12 cellular contexts compared by ENCODE assay signal in genomic region chr16:88638323-88639230, GRCh38. TPM values are rescaled to one million over a fixed set of nuclear protein-coding genes. Genes with fewer than 3 reads are reported as not detected.
DNase-seq lines count a peak whose midpoint lies in the region; ATAC-seq, FAIRE-seq and TF ChIP-seq lines count a peak whose summit lies in the region.
"Had no signal": no experiment of that assay in that cellular context is flagged by ENCODE, and none has a peak within 500 bp of the region (broad histone marks: within the 10 kb centered on the region; RNA-seq: fewer than 3 reads in every experiment).

A gene with protein sequence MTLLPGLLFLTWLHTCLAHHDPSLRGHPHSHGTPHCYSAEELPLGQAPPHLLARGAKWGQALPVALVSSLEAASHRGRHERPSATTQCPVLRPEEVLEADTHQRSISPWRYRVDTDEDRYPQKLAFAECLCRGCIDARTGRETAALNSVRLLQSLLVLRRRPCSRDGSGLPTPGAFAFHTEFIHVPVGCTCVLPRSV (plus strand): TSS chr16:88638572. CDS start chr16:88638642, 70 bp downstream.

- no peak within 1 kb of the TSS for H3K9ac ChIP-seq in astrocyte (ENCODE audit: low read length)

- peaks cover 25% of the 10 kb centered on the region for H3K27me3 Mint-ChIP-seq in activated T-cell treated with anti-CD3 and anti-CD28 coated beads, Interleukin-2, amount 50 U/mL, for 72 hours (ENCODE audit: low read depth)
- H3K27me3 Mint-ChIP-seq in astrocyte (ENCODE audit: low read depth, unreplicated experiment), result peaks cover 15% of the 10 kb centered on the region

- no peaks in the 10 kb centered on the region for H3K79me2 ChIP-seq in astrocyte (ENCODE audit: insufficient read depth, low read length)

- H3K27ac ChIP-seq in astrocyte (ENCODE audit: low read depth, low read length) (no peak within 1 kb of the TSS), small intestine (ENCODE audit: low read depth in 1 of 2, low read length in 1 of 2) (no peak within 1 kb of the TSS)

- H3K4me1 ChIP-seq in astrocyte (ENCODE audit: insufficient read depth, low read length) (peaks cover 14% of the 10 kb centered on the region), small intestine (ENCODE audit: control insufficient read depth in 2 of 2, insufficient read depth in 1 of 2, low read depth in 1 of 2, low read length in 1 of 2) (peaks cover 0 to 4% of the 10 kb centered on the region in 2 donors)

- no peak for ATAC-seq in activated T-cell treated with anti-CD3 and anti-CD28 coated beads, Interleukin-2, amount 50 U/mL, for 72 hours (replicated peaks in 1 of 2)
- no peak for ATAC-seq in GM19324 (IDR thresholded peaks at IDR 0.05; ENCODE audit: low FRiP score, unreplicated experiment)

- peaks cover 2 to 4% of the 10 kb centered on the region in 2 donors for H3K36me3 Mint-ChIP-seq in activated T-cell treated with anti-CD3 and anti-CD28 coated beads, Interleukin-2, amount 50 U/mL, for 72 hours (ENCODE audit: insufficient read depth in 2 of 2)
- peaks cover 9% of the 10 kb centered on the region for H3K36me3 Mint-ChIP-seq in astrocyte (ENCODE audit: low read depth, unreplicated experiment)

- H3K27ac Mint-ChIP-seq in activated T-cell treated with anti-CD3 and anti-CD28 coated beads, Interleukin-2, amount 50 U/mL, for 72 hours, result peak within 1 kb of the TSS; percentile 10
- peak within 1 kb of the TSS; percentile 38 for H3K27ac Mint-ChIP-seq in astrocyte (ENCODE audit: unreplicated experiment)

- peaks cover 42% of the 10 kb centered on the region for H3K4me1 Mint-ChIP-seq in activated T-cell treated with anti-CD3 and anti-CD28 coated beads, Interleukin-2, amount 50 U/mL, for 72 hours (ENCODE audit: low read depth)
- H3K4me1 Mint-ChIP-seq in astrocyte (ENCODE audit: low read depth, unreplicated experiment), result peaks cover 4% of the 10 kb centered on the region

- no peak within 1 kb of the TSS for H3K4me2 ChIP-seq in astrocyte (ENCODE audit: low read length)

- no peak for FAIRE-seq in astrocyte (lab: Jason Lieb, UNC)
- no peak for FAIRE-seq in small intestine (lab: Jason Lieb, UNC)
- FAIRE-seq: GM12892 had no signal

- H4K20me1 ChIP-seq in astrocyte (ENCODE audit: insufficient read depth, low read length), result peaks cover 8% of the 10 kb centered on the region

- H3K4me3 ChIP-seq in astrocyte (ENCODE audit: insufficient read depth, low read depth, low read length) (no peak within 1 kb of the TSS), small intestine (ENCODE audit: low read depth in 1 of 2, low read length in 2 of 2) (no peak within 1 kb of the TSS)

- 15 to 35% (median 19%) methylated on average over 26 to 27 of the region's 27 CpGs for WGBS in small intestine, 3 donors

- DNase-seq in activated T-cell treated with anti-CD3 and anti-CD28 coated beads, Interleukin-2, amount 50 U/mL, for 72 hours, result no peak
- DNase-seq in activated T-cell treated with anti-CD3 and anti-CD28 coated beads, Interleukin-2, amount 50 U/mL, for 1 hour, result no peak
- DNase-seq in NCI-H2107 treated with DMSO at 0.1 percent for 48 hours (lab: John Stamatoyannopoulos, UW; ENCODE audit: unreplicated experiment) (peak; percentile 65), astrocyte (ENCODE audit: low read depth) (no peak), small intestine (peak; percentile 71), EL (no peak)
- no peak for DNase-seq in activated CD4-positive, alpha-beta T cell treated with anti-CD3 and anti-CD28 coated beads, Interleukin-2, amount 50 U/mL, for 4 hours
- DNase-seq: KBM-7 had no signal

- H3K36me3 ChIP-seq in astrocyte (ENCODE audit: insufficient read depth, low read length), result no peaks in the 10 kb centered on the region
- no peaks in the 10 kb centered on the region for H3K36me3 ChIP-seq in small intestine (ENCODE audit: control insufficient read depth in 2 of 2, insufficient read depth in 2 of 2, low read length in 2 of 2)

- TF ChIP-seq CTCF in astrocyte (IDR thresholded peaks at IDR 0.05; ENCODE audit: insufficient read depth, low read depth, low read length), result no peak

- H3K9me3 Mint-ChIP-seq in activated T-cell treated with anti-CD3 and anti-CD28 coated beads, Interleukin-2, amount 50 U/mL, for 72 hours, result no peaks in the 10 kb centered on the region
- H3K9me3 Mint-ChIP-seq in astrocyte (ENCODE audit: unreplicated experiment), result no peaks in the 10 kb centered on the region

- H3K27me3 ChIP-seq in astrocyte (ENCODE audit: insufficient read depth, low read length) (peaks cover 20% of the 10 kb centered on the region), small intestine (ENCODE audit: control insufficient read depth in 2 of 2, insufficient read depth in 2 of 2, low read length in 2 of 2) (peaks cover 0 to 13% of the 10 kb centered on the region in 2 donors)

- H3K9me3 ChIP-seq in astrocyte (ENCODE audit: insufficient read depth, low read depth, low read length), result no peaks in the 10 kb centered on the region
- H3K9me3 ChIP-seq in small intestine (ENCODE audit: control insufficient read depth, low read depth), result no peaks in the 10 kb centered on the region

- H2AFZ ChIP-seq in astrocyte (ENCODE audit: low read depth, low read length), result no peak within 1 kb of the TSS

- peak within 1 kb of the TSS; percentile 2 to 24 for H3K4me3 Mint-ChIP-seq in activated T-cell treated with anti-CD3 and anti-CD28 coated beads, Interleukin-2, amount 50 U/mL, for 72 hours
- no peak within 1 kb of the TSS for H3K4me3 Mint-ChIP-seq in astrocyte (ENCODE audit: unreplicated experiment)

RNA-seq across cellular contexts. Expression of the gene that starts here (rescaled TPM):
- under 1 TPM in 1 of 2 donors, not detected in 1; 0.41 TPM for total RNA-seq in activated T-cell treated with anti-CD3 and anti-CD28 coated beads, Interleukin-2, amount 50 U/mL, for 72 hours
- total RNA-seq in astrocyte, result 0.36 TPM in 1 of 2 replicates, not detected in the other
- polyA plus RNA-seq in small intestine, result under 1 TPM in 1 of 3 donors, not detected in 2; 0.19 TPM
- total RNA-seq: activated CD8-positive, alpha-beta memory T cell treated with anti-CD3 and anti-CD28 coated beads for 36 hours; left lobe of liver had no signal

Comparison
In these comparisons a context has a peak if more than half of its experiments do, and no peak if none do; other contexts are left out.
1. Peak in DNase-seq in small intestine; RNA of the gene not detected or under 1 TPM.